Comparison of ENCODE assay signal across 8 cellular contexts in genomic region chr17:29931253-29931932, GRCh38. TPM values are rescaled to one million over a fixed set of nuclear protein-coding genes. Genes with fewer than 3 reads are reported as not detected.
DNase-seq lines count a peak whose midpoint lies in the region; ATAC-seq and TF ChIP-seq lines count a peak whose summit lies in the region.

No MANE protein-coding gene starts in this region.

- H3K27ac ChIP-seq in KOPT-K1 (ENCODE audit: low read depth, low read length, poor library complexity, severe bottlenecking): peak overlapping the region; percentile 94
- no peak overlapping the region for H3K27ac ChIP-seq in PC-3 (ENCODE audit: low read length)
- no peak overlapping the region for H3K27ac ChIP-seq in fibroblast of lung (ENCODE audit: insufficient read depth, low read length)
- no peak overlapping the region for H3K27ac ChIP-seq in stomach smooth muscle (ENCODE audit: low read length)

- CTCF ChIA-PET in PC-3 (lab: Charles Lee): interaction anchor here (0.6 to 2.4 kb wide), 6 partner anchors 64 to 292 kb away, joined by 3 to 43 read pairs (median 10); no protein-coding TSS in a partner anchor

- H3K4me2 ChIP-seq in PC-3 (ENCODE audit: low read length) (peak overlapping the region; percentile 87), fibroblast of lung (ENCODE audit: extremely low read depth, insufficient read depth, low read length) (peak overlapping the region; percentile 98)

- H4K20me1 ChIP-seq in PC-3 (ENCODE audit: low read length) (no peaks in the 10 kb centered on the region), fibroblast of lung (ENCODE audit: control insufficient read depth, extremely low read depth, insufficient read depth, low read length) (no peaks in the 10 kb centered on the region)

- peak; percentile 89 for TF ChIP-seq CTCF in PC-3 (conservative IDR thresholded peaks at IDR 0.05; ENCODE audit: low read depth, low read length)
- TF ChIP-seq CTCF in fibroblast of lung (conservative IDR thresholded peaks at IDR 0.05 in 1 of 2, IDR thresholded peaks at IDR 0.05 in 1 of 2; ENCODE audit: low read depth in 1 of 2, low read length in 2 of 2): peak; percentile 93 to 97
- peak; percentile 95 for TF ChIP-seq CTCF in neural crest cell (conservative IDR thresholded peaks at IDR 0.05)

- no peaks in the 10 kb centered on the region for H3K9me2 ChIP-seq in PC-3 (replicated peaks; ENCODE audit: low read length)

- POLR2A ChIA-PET in PC-3 (lab: Charles Lee; ENCODE audit: unreplicated experiment): interaction anchor here (0.6 kb wide), 1 partner anchor 11 kb away, joined by 5 read pairs; no protein-coding TSS in a partner anchor

- no peaks in the 10 kb centered on the region for H3K9me3 ChIP-seq in KOPT-K1 (ENCODE audit: insufficient read depth, low read length, poor library complexity, severe bottlenecking)
- no peaks in the 10 kb centered on the region for H3K9me3 ChIP-seq in PC-3 (ENCODE audit: low read length)
- H3K9me3 ChIP-seq in fibroblast of lung (ENCODE audit: control insufficient read depth, insufficient read depth, low read depth, low read length): no peaks in the 10 kb centered on the region
- no peaks in the 10 kb centered on the region for H3K9me3 ChIP-seq in stomach smooth muscle (ENCODE audit: control insufficient read depth in 2 of 2, low read length in 2 of 2)

- peaks cover 23% of the 10 kb centered on the region for H3K4me1 ChIP-seq in PC-3 (ENCODE audit: insufficient read depth, low read length)
- H3K4me1 ChIP-seq in fibroblast of lung (ENCODE audit: control insufficient read depth, extremely low read depth, insufficient read depth, low read length): peaks cover 6% of the 10 kb centered on the region
- H3K4me1 ChIP-seq in stomach smooth muscle (ENCODE audit: control insufficient read depth, insufficient read depth, low read length): peaks cover 4% of the 10 kb centered on the region

- peaks cover 17% of the 10 kb centered on the region for H3K36me3 Mint-ChIP-seq in activated T-cell treated with anti-CD3 and anti-CD28 coated beads, Interleukin-2, amount 50 U/mL, for 24 hours (ENCODE audit: low read depth)
- H3K36me3 Mint-ChIP-seq in neural crest cell (ENCODE audit: low read depth): no peaks in the 10 kb centered on the region

- H3K79me2 ChIP-seq in PC-3 (ENCODE audit: low read length) (peaks cover 32% of the 10 kb centered on the region), fibroblast of lung (ENCODE audit: control insufficient read depth, insufficient read depth, low read length) (peaks cover 34% of the 10 kb centered on the region)

- H3K9me3 Mint-ChIP-seq in activated T-cell treated with anti-CD3 and anti-CD28 coated beads, Interleukin-2, amount 50 U/mL, for 24 hours: no peaks in the 10 kb centered on the region
- no peaks in the 10 kb centered on the region for H3K9me3 Mint-ChIP-seq in neural crest cell

- H3K27ac Mint-ChIP-seq in activated T-cell treated with anti-CD3 and anti-CD28 coated beads, Interleukin-2, amount 50 U/mL, for 24 hours: no peak overlapping the region
- no peak overlapping the region for H3K27ac Mint-ChIP-seq in neural crest cell (ENCODE audit: unreplicated experiment)

- no peaks in the 10 kb centered on the region for H3F3A ChIP-seq in PC-3 (ENCODE audit: low read length, unreplicated experiment)

- ATAC-seq in GM21723 (IDR thresholded peaks at IDR 0.05; ENCODE audit: unreplicated experiment) (peak; percentile 61), PC-3 (peak; percentile 57)

- H3K27me3 ChIP-seq in PC-3 (ENCODE audit: low read length): no peaks in the 10 kb centered on the region
- no peaks in the 10 kb centered on the region for H3K27me3 ChIP-seq in fibroblast of lung (ENCODE audit: control insufficient read depth, insufficient read depth, low read length)
- no peaks in the 10 kb centered on the region for H3K27me3 ChIP-seq in stomach smooth muscle (ENCODE audit: control insufficient read depth in 1 of 2, insufficient read depth in 2 of 2, low read length in 2 of 2)

- peak overlapping the region; percentile 85 for H3K4me3 ChIP-seq in PC-3 (ENCODE audit: low read length)
- H3K4me3 ChIP-seq in fibroblast of lung (replicated peaks in 1 of 4; ENCODE audit: control extremely low read depth in 1 of 4, insufficient read depth in 1 of 4, low read depth in 3 of 4, low read length in 4 of 4): peak overlapping the region; percentile 69 to 98 (median 93)
- peak overlapping the region; percentile 96 to 97 for H3K4me3 ChIP-seq in stomach smooth muscle (ENCODE audit: low read length in 2 of 2)

- peaks cover 24% of the 10 kb centered on the region for H3K4me1 Mint-ChIP-seq in activated T-cell treated with anti-CD3 and anti-CD28 coated beads, Interleukin-2, amount 50 U/mL, for 24 hours (ENCODE audit: low read depth)
- peaks cover 21% of the 10 kb centered on the region for H3K4me1 Mint-ChIP-seq in neural crest cell

- H3K36me3 ChIP-seq in KOPT-K1 (ENCODE audit: insufficient read depth, low read length) (peaks cover 8% of the 10 kb centered on the region; the same call in 1 of the 2 replicates), PC-3 (ENCODE audit: low read depth, low read length) (no peaks in the 10 kb centered on the region), fibroblast of lung (ENCODE audit: control insufficient read depth, insufficient read depth, low read length) (no peaks in the 10 kb centered on the region), stomach smooth muscle (ENCODE audit: control insufficient read depth in 2 of 2, insufficient read depth in 2 of 2, low read length in 2 of 2) (no peaks in the 10 kb centered on the region)

- H3K27me3 Mint-ChIP-seq in activated T-cell treated with anti-CD3 and anti-CD28 coated beads, Interleukin-2, amount 50 U/mL, for 24 hours: no peaks in the 10 kb centered on the region
- H3K27me3 Mint-ChIP-seq in neural crest cell (ENCODE audit: low read depth): no peaks in the 10 kb centered on the region

- BruUV-seq in PC-3 (replicated peaks; lab: Mats Ljungman, UMichigan): no TSS peak

- intact Hi-C loops in PC-3 (cut with micrococcal nuclease): loop anchor here (1.0 to 5.0 kb wide), 4 partner anchors 63 to 292 kb away; no protein-coding TSS in a partner anchor

- peak overlapping the region; percentile 89 for H2AFZ ChIP-seq in PC-3 (ENCODE audit: low read length)
- H2AFZ ChIP-seq in fibroblast of lung (ENCODE audit: low read length): peak overlapping the region; percentile 72

- DNase-seq in DMS79 treated with DMSO at 0.1 percent for 48 hours (lab: John Stamatoyannopoulos, UW) (peak; percentile 91), PC-3 (peak; percentile 62), fibroblast of lung (ENCODE audit: low read depth in 2 of 2) (peak; percentile 71 to 82), neural crest cell (ENCODE audit: low read depth, low spot score) (peak; percentile 47)
- peak; percentile 68 for DNase-seq in activated T-cell treated with anti-CD3 and anti-CD28 coated beads, Interleukin-2, amount 50 U/mL, for 24 hours

- H3K9ac ChIP-seq in PC-3 (ENCODE audit: low read length) (no peak overlapping the region), fibroblast of lung (ENCODE audit: insufficient read depth, low read length) (no peak overlapping the region), stomach smooth muscle (ENCODE audit: low read length in 2 of 2) (no peak overlapping the region)

- H3K4me3 Mint-ChIP-seq in activated T-cell treated with anti-CD3 and anti-CD28 coated beads, Interleukin-2, amount 50 U/mL, for 24 hours: no peak overlapping the region
- H3K4me3 Mint-ChIP-seq in neural crest cell: no peak overlapping the region

RNA-seq across cellular contexts. Expression of gene SSH2, which starts 1.4 kb away (rescaled TPM):
- 8.5 and 11.8 TPM in 2 replicates for total RNA-seq in PC-3 (2014; rRNA removed)
- total RNA-seq in fibroblast of lung: 18.0 and 30.2 TPM in 2 replicates
- polyA plus RNA-seq in fibroblast of lung: 21.0 and 21.4 TPM in 2 replicates
- 18.5 and 22.4 TPM in 2 replicates for polyA plus RNA-seq in fibroblast of lung (2012)
- 16.3 and 33.7 TPM in 2 replicates for polyA minus RNA-seq in fibroblast of lung (ENCODE audit: low replicate concordance)
- 29.2 and 32.9 TPM in 2 replicates for total RNA-seq in neural crest cell

RNA-seq across cellular contexts. Expression of gene EFCAB5, which starts 10.0 kb away (rescaled TPM):
- total RNA-seq in PC-3 (2014; rRNA removed) (0.07 TPM in 1 of 2 replicates, not detected in the other), fibroblast of lung (0.26 and 0.66 TPM in 2 replicates), neural crest cell (0.30 and 0.86 TPM in 2 replicates)
- polyA plus RNA-seq in fibroblast of lung: 0.09 and 0.14 TPM in 2 replicates
- polyA plus RNA-seq in fibroblast of lung (2012): 0.17 and 0.33 TPM in 2 replicates
- not detected in 2 replicates for polyA minus RNA-seq in fibroblast of lung (ENCODE audit: low replicate concordance)
